ENCODE assay signal across 8 cellular contexts in genomic region chr18:2657788-2658458, GRCh38. TPM values are rescaled to one million over a fixed set of nuclear protein-coding genes. Genes with fewer than 3 reads are reported as not detected.
DNase-seq lines count a peak whose midpoint lies in the region; ATAC-seq and TF ChIP-seq lines count a peak whose summit lies in the region.

No MANE protein-coding gene starts in this region.

- TF ChIP-seq EP300 in sigmoid colon (IDR thresholded peaks at IDR 0.05) = no peak

- RAD21 ChIA-PET in HCT116 (lab: Charles Lee; ENCODE audit: low non-redundant PET in 1 of 2, low total read pairs in 2 of 2, uncharacterized antibody in 2 of 2, unreplicated experiment in 2 of 2) = interaction anchor here in 1 of 2 experiments (0.8 kb wide), 1 partner anchor 85 kb away, joined by 3 read pairs; no protein-coding TSS in a partner anchor

- H3K4me1 ChIP-seq in BE2C = no peaks in the 10 kb centered on the region
- peaks cover 30 to 42% of the 10 kb centered on the region in 2 experiments for H3K4me1 ChIP-seq in HCT116 (ENCODE audit: control insufficient read depth in 1 of 2, insufficient read depth in 2 of 2, low read length in 2 of 2)
- peaks cover 0 to 37% (median 29%) of the 10 kb centered on the region in 4 donors for H3K4me1 ChIP-seq in sigmoid colon

- peaks cover 40% of the 10 kb centered on the region for H3K4me1 Mint-ChIP-seq in T-helper 1 cell treated with Interleukin-12 subunit alpha and Interleukin-12 subunit beta and Interleukin-4 antibody, amounts not matched to agents 30 μg/mL and 1 μg/mL, for 36 hours (ENCODE audit: low read depth)

- no peaks in the 10 kb centered on the region for H3K36me3 ChIP-seq in BE2C
- H3K36me3 ChIP-seq in HCT116 (ENCODE audit: control insufficient read depth in 1 of 2, insufficient read depth in 2 of 2, low read length in 2 of 2) = no peaks in the 10 kb centered on the region
- H3K36me3 ChIP-seq in sigmoid colon = no peaks in the 10 kb centered on the region

- H3K27me3 ChIP-seq in BE2C (no peaks in the 10 kb centered on the region), HCT116 (ENCODE audit: insufficient read depth, low read length) (no peaks in the 10 kb centered on the region), sigmoid colon (no peaks in the 10 kb centered on the region)

- no peak for TF ChIP-seq POLR2A in HCT116 (IDR thresholded peaks at IDR 0.05; ENCODE audit: borderline replicate concordance, extremely low read depth, insufficient read depth, insufficient read length)
- no peak for TF ChIP-seq POLR2A in sigmoid colon (IDR thresholded peaks at IDR 0.05)

- H3K4me3 ChIP-seq in BE2C (ENCODE audit: low read depth, low read length) = peak overlapping the region; percentile 78
- peak overlapping the region; percentile 10 to 93 for H3K4me3 ChIP-seq in HCT116 (replicated peaks in 1 of 2; ENCODE audit: low read depth in 1 of 2, low read length in 2 of 2)
- H3K4me3 ChIP-seq in sigmoid colon = peak overlapping the region in 3 of 4 donors; percentile 0 to 97 (median 90)

- peaks cover 27% of the 10 kb centered on the region for H3K36me3 Mint-ChIP-seq in T-helper 1 cell treated with Interleukin-12 subunit alpha and Interleukin-12 subunit beta and Interleukin-4 antibody, amounts not matched to agents 30 μg/mL and 1 μg/mL, for 36 hours (ENCODE audit: low read depth)

- peak overlapping the region; percentile 11; the same call in 1 of the 2 replicates for H3K9ac ChIP-seq in HCT116 (ENCODE audit: low read length)

- H3K27me3 Mint-ChIP-seq in T-helper 1 cell treated with Interleukin-12 subunit alpha and Interleukin-12 subunit beta and Interleukin-4 antibody, amounts not matched to agents 30 μg/mL and 1 μg/mL, for 36 hours (ENCODE audit: low read depth) = no peaks in the 10 kb centered on the region

- CTCF ChIA-PET in HCT116 (lab: Charles Lee) = interaction anchor here (1.2 kb wide), 1 partner anchor 111 kb away, joined by 4 read pairs; no protein-coding TSS in a partner anchor

- H3K9me3 ChIP-seq in BE2C (no peaks in the 10 kb centered on the region), HCT116 (ENCODE audit: control insufficient read depth in 1 of 2, insufficient read depth in 1 of 2, low read depth in 1 of 2, low read length in 2 of 2) (no peaks in the 10 kb centered on the region), sigmoid colon (no peaks in the 10 kb centered on the region)

- TF ChIP-seq CTCF in BE2C (IDR thresholded peaks at IDR 0.05; ENCODE audit: low read depth, low read length) (no peak), HCT116 (IDR thresholded peaks at IDR 0.05 in 2 of 3, conservative IDR thresholded peaks at IDR 0.05 in 1 of 3; ENCODE audit: borderline replicate concordance in 1 of 3, insufficient read depth in 1 of 3, low read depth in 2 of 3, low read length in 2 of 3) (no peak), sigmoid colon (IDR thresholded peaks at IDR 0.05) (no peak)

- intact Hi-C loops in HCT116 (cut with micrococcal nuclease) (loop anchor here (5.0 kb wide), 1 partner anchor 86 kb away; the partner anchor contains the start of genes METTL4 and NDC80), sigmoid colon (cut with DNase I) (loop anchor here (5.0 kb wide), 3 partner anchors 354 to 794 kb away; partner anchors contain the start of genes LPIN2, MYL12A and TGIF1)

- no peaks in the 10 kb centered on the region for H3K9me2 ChIP-seq in HCT116 (ENCODE audit: insufficient read depth)

- no peak overlapping the region for H2AFZ ChIP-seq in HCT116 (ENCODE audit: low read depth, low read length, poor library complexity, severe bottlenecking)

- H4K20me1 ChIP-seq in HCT116 (ENCODE audit: insufficient read depth) = peaks cover 17% of the 10 kb centered on the region; the same call in 1 of the 2 replicates

- DNase-seq in BE2C (no peak), HCT116 (ENCODE audit: low read depth, low spot score) (peak; percentile 45), fibroblast of the conjunctiva (ENCODE audit: low read depth) (peak; percentile 64), sigmoid colon (no peak), nucleus accumbens (lab: John Stamatoyannopoulos, UW) (no peak)

- H3K9me3 Mint-ChIP-seq in T-helper 1 cell treated with Interleukin-12 subunit alpha and Interleukin-12 subunit beta and Interleukin-4 antibody, amounts not matched to agents 30 μg/mL and 1 μg/mL, for 36 hours = peaks cover 4% of the 10 kb centered on the region

- no TSS peak for BruUV-seq in HCT116 (replicated peaks; lab: Mats Ljungman, UMichigan)

- peak overlapping the region; percentile 93 for H3K27ac ChIP-seq in HCT116 (ENCODE audit: low read depth, low read length)
- H3K27ac ChIP-seq in sigmoid colon = peak overlapping the region; percentile 95 to 99 (median 98)

- ATAC-seq in HCT116 (no peak), GM18517 (IDR thresholded peaks at IDR 0.05; ENCODE audit: unreplicated experiment) (no peak), GM21825 (IDR thresholded peaks at IDR 0.05; ENCODE audit: unreplicated experiment) (no peak)

- peak overlapping the region; percentile 93 for H3K4me3 Mint-ChIP-seq in T-helper 1 cell treated with Interleukin-12 subunit alpha and Interleukin-12 subunit beta and Interleukin-4 antibody, amounts not matched to agents 30 μg/mL and 1 μg/mL, for 36 hours

- POLR2A ChIA-PET in HCT116 (lab: Charles Lee) = interaction anchor here (0.9 to 1.8 kb wide), 2 partner anchors 15 to 16 kb away, joined by 3 to 4 read pairs; no protein-coding TSS in a partner anchor

- H3K27ac Mint-ChIP-seq in T-helper 1 cell treated with Interleukin-12 subunit alpha and Interleukin-12 subunit beta and Interleukin-4 antibody, amounts not matched to agents 30 μg/mL and 1 μg/mL, for 36 hours = peak overlapping the region; percentile 89

- TF ChIP-seq RAD21 in HCT116 (IDR thresholded peaks at IDR 0.05; ENCODE audit: low read depth) = no peak

- H3K4me2 ChIP-seq in HCT116 (ENCODE audit: low read length) = peak overlapping the region; percentile 83

- 9 to 37% methylated on average over 12 of the region's 12 CpGs for WGBS in sigmoid colon, 2 donors

- H3K79me2 ChIP-seq in HCT116 (ENCODE audit: insufficient read depth, low read length) = peaks cover 70% of the 10 kb centered on the region

TF ChIP-seq in HCT116, 20 proteins besides CTCF, POLR2A, EP300 and RAD21:
- peak; percentile 69 for TF ChIP-seq JUND (IDR thresholded peaks at IDR 0.05)
- 0 out of 2 replicates have a peak, but pooled peaks have one; percentile 25 for TF ChIP-seq SRF (IDR thresholded peaks at IDR 0.05; ENCODE audit: low read depth)
- TF ChIP-seq FOSL1 (IDR thresholded peaks at IDR 0.05; ENCODE audit: low read depth) = peak; percentile 71
- no peak for TF ChIP-seq ZNF274 (IDR thresholded peaks at IDR 0.05; ENCODE audit: low read depth, low read length)
- no peak for TF ChIP-seq CBX3 (IDR thresholded peaks at IDR 0.05; ENCODE audit: low read depth)
- TF ChIP-seq CEBPB (IDR thresholded peaks at IDR 0.05; ENCODE audit: low read depth) = 0 out of 2 replicates have a peak, but pooled peaks have one; percentile 27
- peak; percentile 59 for TF ChIP-seq SP1 (IDR thresholded peaks at IDR 0.05; ENCODE audit: low read depth)
TF ChIP-seq in HCT116: peak in this region for 5.

RNA-seq across cellular contexts. Expression of gene SMCHD1, which starts 2.4 kb away (rescaled TPM):
- polyA plus RNA-seq in BE2C (2012; ENCODE audit: insufficient read depth, insufficient read length, low read depth) = 4.6 TPM
- 48.6 TPM for total RNA-seq in HCT116 (2021; ENCODE audit: unreplicated experiment)
- 16.6 and 19.7 TPM in 2 replicates for polyA plus RNA-seq in HCT116 (2012)
- total RNA-seq in sigmoid colon = 100 to 1,000 TPM in 1 of 4 donors, 10 to 100 TPM in 3; 69.9 to 101 (median 82.4) TPM
- polyA plus RNA-seq in sigmoid colon = 10 to 100 TPM; 14.8 to 24.9 (median 21.0) TPM

Comparison
In these comparisons a context has a peak if more than half of its experiments do, and no peak if none do; other contexts are left out.
1. DNase-seq: peak in HCT116 (single experiment) and fibroblast of the conjunctiva (single experiment); none in BE2C (single experiment), sigmoid colon (single experiment) and nucleus accumbens (0 of 56).
2. Peak in every context shown above with its lines, with median percentiles within 50 percentile points of each other: H3K4me3 ChIP-seq.